11 cellular contexts compared by ENCODE assay signal in genomic region chr2:12702661-12703121, GRCh38. TPM values are rescaled to one million over a fixed set of nuclear protein-coding genes. Genes with fewer than 3 reads are reported as not detected.
DNase-seq lines count a peak whose midpoint lies in the region; ATAC-seq and TF ChIP-seq lines count a peak whose summit lies in the region.
"Had no signal": no experiment of that assay in that cellular context is flagged by ENCODE, and none has a peak within 500 bp of the region (broad histone marks: within the 10 kb centered on the region; RNA-seq: fewer than 3 reads in every experiment).

No MANE protein-coding gene starts in this region.

- POLR2A ChIA-PET in activated CD4-positive, alpha-beta T cell treated with anti-CD3 and anti-CD28 coated beads for 36 hours (lab: Charles Lee), result no interaction called here
- POLR2A ChIA-PET in activated CD4-positive, alpha-beta T cell treated with anti-CD3 and anti-CD28 coated beads, Interleukin-2, amount 10 ng/mL, durations not matched to agents 7 days and 5 days (lab: Charles Lee), result no interaction called here

- H3K27ac Mint-ChIP-seq in activated CD4-positive, alpha-beta T cell treated with anti-CD3 and anti-CD28 coated beads for 36 hours, result no peak overlapping the region
- H3K27ac Mint-ChIP-seq in activated CD4-positive, alpha-beta T cell treated with anti-CD3 and anti-CD28 coated beads, Interleukin-2, amount 10 ng/mL, durations not matched to agents 7 days and 5 days, result no peak overlapping the region

- DNase-seq in activated CD4-positive, alpha-beta T cell treated with anti-CD3 and anti-CD28 coated beads for 36 hours, result no peak
- DNase-seq in activated CD4-positive, alpha-beta T cell treated with anti-CD3 and anti-CD28 coated beads, Interleukin-2, amount 10 ng/mL, durations not matched to agents 7 days and 5 days, result no peak
- DNase-seq in globus pallidus (ENCODE audit: low spot score), result peak; percentile 42
- DNase-seq in stomach, result no peak
- no peak for DNase-seq in NCI-H526 treated with DMSO at 0.1 percent for 48 hours (lab: John Stamatoyannopoulos, UW)
- DNase-seq: activated T-cell treated with anti-CD3 and anti-CD28 coated beads for 4 hours, NCI-H1092 had no signal

- peak overlapping the region; percentile 16 to 79 (median 70) for H3K27ac ChIP-seq in stomach
- H3K27ac ChIP-seq: BLaER1 had no signal

- H3K36me3 ChIP-seq in stomach, result no peaks in the 10 kb centered on the region
- H3K36me3 ChIP-seq: BLaER1 had no signal

- H3K9me3 ChIP-seq in stomach, result no peaks in the 10 kb centered on the region

- ATAC-seq in activated CD4-positive, alpha-beta T cell treated with anti-CD3 and anti-CD28 coated beads for 36 hours, result peak; percentile 8
- peak; percentile 73 for ATAC-seq in SK-N-SH treated with all-trans-retinoic acid at 6 μM for 48 hours
- ATAC-seq in HG03439 (IDR thresholded peaks at IDR 0.05; ENCODE audit: unreplicated experiment), result no peak
- no peak for ATAC-seq in GM18511 (IDR thresholded peaks at IDR 0.05; ENCODE audit: unreplicated experiment)

- peaks cover 7 to 38% (median 19%) of the 10 kb centered on the region in 4 donors for H3K4me1 ChIP-seq in stomach
- H3K4me1 ChIP-seq: BLaER1 had no signal

- CTCF ChIA-PET in activated CD4-positive, alpha-beta T cell treated with anti-CD3 and anti-CD28 coated beads for 36 hours (lab: Charles Lee), result interaction anchor here (0.9 to 2.1 kb wide), 5 partner anchors 14 to 378 kb away, joined by 3 to 8 read pairs (median 3); partner anchors contain the start of gene TRIB2
- CTCF ChIA-PET in activated CD4-positive, alpha-beta T cell treated with anti-CD3 and anti-CD28 coated beads, Interleukin-2, amount 10 ng/mL, durations not matched to agents 7 days and 5 days (lab: Charles Lee), result interaction anchor here (0.9 to 2.2 kb wide), 4 partner anchors 8 to 19 kb away, joined by 3 to 9 read pairs (median 4); partner anchors contain the start of gene TRIB2

- H3K4me3 ChIP-seq in stomach, result no peak overlapping the region
- H3K4me3 ChIP-seq: BLaER1 had no signal

- H3K36me3 Mint-ChIP-seq in activated CD4-positive, alpha-beta T cell treated with anti-CD3 and anti-CD28 coated beads for 36 hours (ENCODE audit: low read depth), result no peaks in the 10 kb centered on the region
- peaks cover 13% of the 10 kb centered on the region for H3K36me3 Mint-ChIP-seq in activated CD4-positive, alpha-beta T cell treated with anti-CD3 and anti-CD28 coated beads, Interleukin-2, amount 10 ng/mL, durations not matched to agents 7 days and 5 days (ENCODE audit: low read depth)

- 39 to 61% (median 46%) methylated on average over 3 of the region's 3 CpGs for WGBS in stomach, 5 donors

- intact Hi-C loops in activated CD4-positive, alpha-beta T cell treated with anti-CD3 and anti-CD28 coated beads for 36 hours (cut with DNase I, micrococcal nuclease), result loop anchor here (5.0 kb wide), 2 partner anchors 200 to 410 kb away; no protein-coding TSS in a partner anchor
- intact Hi-C loops in stomach (cut with DNase I; ENCODE audit: low total_unique reads), result no loop called here

- H3K27me3 ChIP-seq in stomach, result no peaks in the 10 kb centered on the region
- H3K27me3 ChIP-seq: BLaER1 had no signal

- TF ChIP-seq POLR2A in stomach (IDR thresholded peaks at IDR 0.05), result no peak

- H3K4me1 Mint-ChIP-seq in activated CD4-positive, alpha-beta T cell treated with anti-CD3 and anti-CD28 coated beads for 36 hours, result peaks cover 37% of the 10 kb centered on the region
- H3K4me1 Mint-ChIP-seq in activated CD4-positive, alpha-beta T cell treated with anti-CD3 and anti-CD28 coated beads, Interleukin-2, amount 10 ng/mL, durations not matched to agents 7 days and 5 days, result peaks cover 14% of the 10 kb centered on the region

- peaks cover 7% of the 10 kb centered on the region for H3K9me3 Mint-ChIP-seq in activated CD4-positive, alpha-beta T cell treated with anti-CD3 and anti-CD28 coated beads for 36 hours (ENCODE audit: low read depth)
- H3K9me3 Mint-ChIP-seq in activated CD4-positive, alpha-beta T cell treated with anti-CD3 and anti-CD28 coated beads, Interleukin-2, amount 10 ng/mL, durations not matched to agents 7 days and 5 days, result peaks cover 9% of the 10 kb centered on the region

- no peaks in the 10 kb centered on the region for H3K27me3 Mint-ChIP-seq in activated CD4-positive, alpha-beta T cell treated with anti-CD3 and anti-CD28 coated beads for 36 hours
- H3K27me3 Mint-ChIP-seq in activated CD4-positive, alpha-beta T cell treated with anti-CD3 and anti-CD28 coated beads, Interleukin-2, amount 10 ng/mL, durations not matched to agents 7 days and 5 days, result peaks cover 19% of the 10 kb centered on the region

- TF ChIP-seq CTCF in stomach (IDR thresholded peaks at IDR 0.05), result no peak

- no peak for TF ChIP-seq EP300 in stomach (IDR thresholded peaks at IDR 0.05)

- no peak overlapping the region for H3K4me3 Mint-ChIP-seq in activated CD4-positive, alpha-beta T cell treated with anti-CD3 and anti-CD28 coated beads for 36 hours
- no peak overlapping the region for H3K4me3 Mint-ChIP-seq in activated CD4-positive, alpha-beta T cell treated with anti-CD3 and anti-CD28 coated beads, Interleukin-2, amount 10 ng/mL, durations not matched to agents 7 days and 5 days

TF ChIP-seq in SK-N-SH treated with all-trans-retinoic acid at 6 μM for 48 hours, 23 proteins besides CTCF, POLR2A, EP300 and RAD21:
- TF ChIP-seq ZFP3 (CRISPR knock-in tag; IDR thresholded peaks at IDR 0.05) (no peak), ZFP30 (CRISPR knock-in tag; IDR thresholded peaks at IDR 0.05) (peak; percentile 42; the same call in 1 of the 2 replicates)

RNA-seq across cellular contexts. Expression of gene TRIB2, which starts 14.0 kb away (rescaled TPM):
- total RNA-seq in activated CD4-positive, alpha-beta T cell treated with anti-CD3 and anti-CD28 coated beads for 36 hours, result 1 to 10 TPM; 2.7 to 3.7 TPM
- total RNA-seq in activated CD4-positive, alpha-beta T cell treated with anti-CD3 and anti-CD28 coated beads, Interleukin-2, amount 10 ng/mL, durations not matched to agents 7 days and 5 days, result 10 to 100 TPM; 85.4 to 96.5 TPM
- total RNA-seq in stomach, result 100 to 1,000 TPM in 2 of 5 donors, 10 to 100 TPM in 2, 1 to 10 TPM in 1; 6.4 to 226 (median 91.0) TPM
- polyA plus RNA-seq in stomach, result 10 to 100 TPM; 26.4 to 33.6 (median 29.8) TPM

Comparison
In these comparisons a context has a peak if more than half of its experiments do, and no peak if none do; other contexts are left out.
1. ATAC-seq: peak in activated CD4-positive, alpha-beta T cell treated with anti-CD3 and anti-CD28 coated beads for 36 hours (single experiment) and SK-N-SH treated with all-trans-retinoic acid at 6 μM for 48 hours (single experiment); none in HG03439 (single experiment) and GM18511 (single experiment).